1 cellular context compared by ENCODE assay signal in genomic region chr12:108562348-108563134, GRCh38.
TF ChIP-seq lines count a peak whose summit lies in the region.

ISCU (plus strand) TSS chr12:108562596; CDS start chr12:108562623, 27 bp downstream.

TF ChIP-seq in HEK293, 187 proteins besides CTCF, POLR2A, EP300 and RAD21 (continued from another document and continues in another):
- TF ChIP-seq ZNF18 (tag by site-specific recombination; IDR thresholded peaks at IDR 0.05) (no peak), ZNF184 (tag by site-specific recombination; IDR thresholded peaks at IDR 0.05) (no peak), ZNF600 (tag by site-specific recombination; IDR thresholded peaks at IDR 0.05) (no peak), HOXD13 (CRISPR knock-in tag; IDR thresholded peaks at IDR 0.05; ENCODE audit: borderline replicate concordance) (no peak), ZFP41 (tag by site-specific recombination; IDR thresholded peaks at IDR 0.05; ENCODE audit: borderline replicate concordance) (no peak), TSHZ1 (tag by site-specific recombination; IDR thresholded peaks at IDR 0.05; ENCODE audit: borderline replicate concordance) (no peak), ZNF416 (tag by site-specific recombination; IDR thresholded peaks at IDR 0.05) (no peak), REST (tag by site-specific recombination; IDR thresholded peaks at IDR 0.05) (peak; percentile 79), ZNF148 (tag by site-specific recombination; IDR thresholded peaks at IDR 0.05; ENCODE audit: borderline replicate concordance) (no peak), ZNF639 (tag by site-specific recombination; IDR thresholded peaks at IDR 0.05) (no peak), ZBTB6 (tag by site-specific recombination; IDR thresholded peaks at IDR 0.05) (0 out of 2 replicates have a peak, but pooled peaks have one; percentile 4), EGR2 (tag by site-specific recombination; IDR thresholded peaks at IDR 0.05; ENCODE audit: low read depth) (peak; percentile 49; the same call in 1 of the 2 replicates), ZXDB (tag by site-specific recombination; IDR thresholded peaks at IDR 0.05) (no peak), FEZF1 (tag by site-specific recombination; IDR thresholded peaks at IDR 0.05) (no peak), ZNF146 (tag by site-specific recombination; IDR thresholded peaks at IDR 0.05) (0 out of 2 replicates have a peak, but pooled peaks have one; percentile 9), HOXC10 (CRISPR knock-in tag; IDR thresholded peaks at IDR 0.05) (no peak), ZFP37 (tag by site-specific recombination; IDR thresholded peaks at IDR 0.05) (no peak), PRDM10 (tag by site-specific recombination; IDR thresholded peaks at IDR 0.05) (no peak), ZNF777 (tag by site-specific recombination; IDR thresholded peaks at IDR 0.05; ENCODE audit: borderline replicate concordance) (no peak), SETDB1 (IDR thresholded peaks at IDR 0.05; ENCODE audit: insufficient read length, low read length) (no peak), HOXA7 (CRISPR knock-in tag; IDR thresholded peaks at IDR 0.05; ENCODE audit: borderline replicate concordance) (no peak), ZNF114 (tag by site-specific recombination; IDR thresholded peaks at IDR 0.05) (no peak), ZNF138 (tag by site-specific recombination; IDR thresholded peaks at IDR 0.05; ENCODE audit: borderline replicate concordance) (no peak), ZNF426 (tag by site-specific recombination; IDR thresholded peaks at IDR 0.05) (no peak), PRDM4 (tag by site-specific recombination; IDR thresholded peaks at IDR 0.05) (no peak), ATF2 (tag by site-specific recombination; IDR thresholded peaks at IDR 0.05; ENCODE audit: low read depth) (peak; percentile 97), ZNF214 (tag by site-specific recombination; IDR thresholded peaks at IDR 0.05; ENCODE audit: borderline replicate concordance) (no peak), ZNF521 (tag by site-specific recombination; IDR thresholded peaks at IDR 0.05) (no peak), ZEB2 (tag by site-specific recombination; IDR thresholded peaks at IDR 0.05) (no peak), ZNF366 (tag by site-specific recombination; conservative IDR thresholded peaks at IDR 0.05) (no peak), ZNF596 (tag by site-specific recombination; IDR thresholded peaks at IDR 0.05) (no peak), ZNF16 (tag by site-specific recombination; IDR thresholded peaks at IDR 0.05; ENCODE audit: low read depth) (no peak), GLI2 (tag by site-specific recombination; IDR thresholded peaks at IDR 0.05; ENCODE audit: borderline replicate concordance, low read depth) (no peak), ZNF311 (tag by site-specific recombination; IDR thresholded peaks at IDR 0.05; ENCODE audit: borderline replicate concordance) (no peak)
